ENCODE assay signal across 1 cellular context in genomic region chr7:36389371-36390198, GRCh38.
TF ChIP-seq lines count a peak whose summit lies in the region.

A gene with protein sequence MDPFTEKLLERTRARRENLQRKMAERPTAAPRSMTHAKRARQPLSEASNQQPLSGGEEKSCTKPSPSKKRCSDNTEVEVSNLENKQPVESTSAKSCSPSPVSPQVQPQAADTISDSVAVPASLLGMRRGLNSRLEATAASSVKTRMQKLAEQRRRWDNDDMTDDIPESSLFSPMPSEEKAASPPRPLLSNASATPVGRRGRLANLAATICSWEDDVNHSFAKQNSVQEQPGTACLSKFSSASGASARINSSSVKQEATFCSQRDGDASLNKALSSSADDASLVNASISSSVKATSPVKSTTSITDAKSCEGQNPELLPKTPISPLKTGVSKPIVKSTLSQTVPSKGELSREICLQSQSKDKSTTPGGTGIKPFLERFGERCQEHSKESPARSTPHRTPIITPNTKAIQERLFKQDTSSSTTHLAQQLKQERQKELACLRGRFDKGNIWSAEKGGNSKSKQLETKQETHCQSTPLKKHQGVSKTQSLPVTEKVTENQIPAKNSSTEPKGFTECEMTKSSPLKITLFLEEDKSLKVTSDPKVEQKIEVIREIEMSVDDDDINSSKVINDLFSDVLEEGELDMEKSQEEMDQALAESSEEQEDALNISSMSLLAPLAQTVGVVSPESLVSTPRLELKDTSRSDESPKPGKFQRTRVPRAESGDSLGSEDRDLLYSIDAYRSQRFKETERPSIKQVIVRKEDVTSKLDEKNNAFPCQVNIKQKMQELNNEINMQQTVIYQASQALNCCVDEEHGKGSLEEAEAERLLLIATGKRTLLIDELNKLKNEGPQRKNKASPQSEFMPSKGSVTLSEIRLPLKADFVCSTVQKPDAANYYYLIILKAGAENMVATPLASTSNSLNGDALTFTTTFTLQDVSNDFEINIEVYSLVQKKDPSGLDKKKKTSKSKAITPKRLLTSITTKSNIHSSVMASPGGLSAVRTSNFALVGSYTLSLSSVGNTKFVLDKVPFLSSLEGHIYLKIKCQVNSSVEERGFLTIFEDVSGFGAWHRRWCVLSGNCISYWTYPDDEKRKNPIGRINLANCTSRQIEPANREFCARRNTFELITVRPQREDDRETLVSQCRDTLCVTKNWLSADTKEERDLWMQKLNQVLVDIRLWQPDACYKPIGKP (plus strand): TSS chr7:36389862. CDS start chr7:36390027, 165 bp downstream.

TF ChIP-seq in HepG2, 621 proteins besides CTCF, POLR2A, EP300 and RAD21 (continued from another document and continues in another):
- TF ChIP-seq, protein P1, sequence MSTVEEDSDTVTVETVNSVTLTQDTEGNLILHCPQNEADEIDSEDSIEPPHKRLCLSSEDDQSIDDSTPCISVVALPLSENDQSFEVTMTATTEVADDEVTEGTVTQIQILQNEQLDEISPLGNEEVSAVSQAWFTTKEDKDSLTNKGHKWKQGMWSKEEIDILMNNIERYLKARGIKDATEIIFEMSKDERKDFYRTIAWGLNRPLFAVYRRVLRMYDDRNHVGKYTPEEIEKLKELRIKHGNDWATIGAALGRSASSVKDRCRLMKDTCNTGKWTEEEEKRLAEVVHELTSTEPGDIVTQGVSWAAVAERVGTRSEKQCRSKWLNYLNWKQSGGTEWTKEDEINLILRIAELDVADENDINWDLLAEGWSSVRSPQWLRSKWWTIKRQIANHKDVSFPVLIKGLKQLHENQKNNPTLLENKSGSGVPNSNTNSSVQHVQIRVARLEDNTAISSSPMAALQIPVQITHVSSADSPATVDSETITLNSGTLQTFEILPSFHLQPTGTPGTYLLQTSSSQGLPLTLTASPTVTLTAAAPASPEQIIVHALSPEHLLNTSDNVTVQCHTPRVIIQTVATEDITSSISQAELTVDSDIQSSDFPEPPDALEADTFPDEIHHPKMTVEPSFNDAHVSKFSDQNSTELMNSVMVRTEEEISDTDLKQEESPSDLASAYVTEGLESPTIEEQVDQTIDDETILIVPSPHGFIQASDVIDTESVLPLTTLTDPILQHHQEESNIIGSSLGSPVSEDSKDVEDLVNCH (CRISPR knock-in tag; IDR thresholded peaks at IDR 0.05) = no peak
- TF ChIP-seq ZNF839 (CRISPR knock-in tag; IDR thresholded peaks at IDR 0.05; ENCODE audit: borderline replicate concordance) (no peak), REL (CRISPR knock-in tag; conservative IDR thresholded peaks at IDR 0.05) (no peak), SMYD3 (CRISPR knock-in tag; IDR thresholded peaks at IDR 0.05) (peak; percentile 25; the same call in 1 of the 2 replicates), FOXM1 (CRISPR knock-in tag; IDR thresholded peaks at IDR 0.05) (0 out of 2 replicates have a peak, but pooled peaks have one; percentile 85), ZNF879 (CRISPR knock-in tag; IDR thresholded peaks at IDR 0.05) (no peak), BHLHE40 (IDR thresholded peaks at IDR 0.05; ENCODE audit: low read length) (no peak; the same call in 1 of the 2 replicates), IRX3 (CRISPR knock-in tag; IDR thresholded peaks at IDR 0.05; ENCODE audit: borderline replicate concordance, low read depth) (no peak), ZNF274 (CRISPR knock-in tag; IDR thresholded peaks at IDR 0.05) (no peak; the same call in 1 of the 2 replicates), ZNF841 (CRISPR knock-in tag; IDR thresholded peaks at IDR 0.05; ENCODE audit: borderline replicate concordance) (no peak), RBM39 (IDR thresholded peaks at IDR 0.05; ENCODE audit: low read depth, low read length, poor library complexity, severe bottlenecking) (no peak), MAFG (CRISPR knock-in tag; IDR thresholded peaks at IDR 0.05) (no peak), TGIF2 (CRISPR knock-in tag; IDR thresholded peaks at IDR 0.05) (peak; percentile 89), ZNF335 (CRISPR knock-in tag; IDR thresholded peaks at IDR 0.05) (no peak), ASH2L (IDR thresholded peaks at IDR 0.05; ENCODE audit: insufficient read length, low read depth, low read length) (peak; percentile 80), ZNF484 (CRISPR knock-in tag; IDR thresholded peaks at IDR 0.05; ENCODE audit: borderline replicate concordance, low read depth) (no peak), ZNF329 (CRISPR knock-in tag; IDR thresholded peaks at IDR 0.05; ENCODE audit: low read depth) (no peak; the same call in 1 of the 2 replicates), RARA (CRISPR knock-in tag; IDR thresholded peaks at IDR 0.05) (0 out of 2 replicates have a peak, but pooled peaks have one; percentile 4), ZSCAN25 (CRISPR knock-in tag; IDR thresholded peaks at IDR 0.05) (no peak), KDM2A (CRISPR knock-in tag; IDR thresholded peaks at IDR 0.05; ENCODE audit: borderline replicate concordance, low read depth) (peak; percentile 47; the same call in 1 of the 2 replicates), SIX1 (CRISPR knock-in tag; IDR thresholded peaks at IDR 0.05; ENCODE audit: borderline replicate concordance) (no peak), ARNTL (CRISPR knock-in tag; IDR thresholded peaks at IDR 0.05) (peak; percentile 71), ATF1 (CRISPR knock-in tag; IDR thresholded peaks at IDR 0.05) (no peak), DR1 (CRISPR knock-in tag; IDR thresholded peaks at IDR 0.05) (peak; percentile 21; the same call in 1 of the 2 replicates), HINFP (CRISPR knock-in tag; IDR thresholded peaks at IDR 0.05; ENCODE audit: low read depth) (peak; percentile 25; the same call in 1 of the 2 replicates), KDM1A (CRISPR knock-in tag; IDR thresholded peaks at IDR 0.05) (peak; percentile 59; the same call in 1 of the 2 replicates), ZIK1 (CRISPR knock-in tag; IDR thresholded peaks at IDR 0.05; ENCODE audit: borderline replicate concordance, low read depth) (no peak), JARID2 (CRISPR knock-in tag; IDR thresholded peaks at IDR 0.05; ENCODE audit: insufficient replicate concordance) (no peak)
- TF ChIP-seq, protein P2, sequence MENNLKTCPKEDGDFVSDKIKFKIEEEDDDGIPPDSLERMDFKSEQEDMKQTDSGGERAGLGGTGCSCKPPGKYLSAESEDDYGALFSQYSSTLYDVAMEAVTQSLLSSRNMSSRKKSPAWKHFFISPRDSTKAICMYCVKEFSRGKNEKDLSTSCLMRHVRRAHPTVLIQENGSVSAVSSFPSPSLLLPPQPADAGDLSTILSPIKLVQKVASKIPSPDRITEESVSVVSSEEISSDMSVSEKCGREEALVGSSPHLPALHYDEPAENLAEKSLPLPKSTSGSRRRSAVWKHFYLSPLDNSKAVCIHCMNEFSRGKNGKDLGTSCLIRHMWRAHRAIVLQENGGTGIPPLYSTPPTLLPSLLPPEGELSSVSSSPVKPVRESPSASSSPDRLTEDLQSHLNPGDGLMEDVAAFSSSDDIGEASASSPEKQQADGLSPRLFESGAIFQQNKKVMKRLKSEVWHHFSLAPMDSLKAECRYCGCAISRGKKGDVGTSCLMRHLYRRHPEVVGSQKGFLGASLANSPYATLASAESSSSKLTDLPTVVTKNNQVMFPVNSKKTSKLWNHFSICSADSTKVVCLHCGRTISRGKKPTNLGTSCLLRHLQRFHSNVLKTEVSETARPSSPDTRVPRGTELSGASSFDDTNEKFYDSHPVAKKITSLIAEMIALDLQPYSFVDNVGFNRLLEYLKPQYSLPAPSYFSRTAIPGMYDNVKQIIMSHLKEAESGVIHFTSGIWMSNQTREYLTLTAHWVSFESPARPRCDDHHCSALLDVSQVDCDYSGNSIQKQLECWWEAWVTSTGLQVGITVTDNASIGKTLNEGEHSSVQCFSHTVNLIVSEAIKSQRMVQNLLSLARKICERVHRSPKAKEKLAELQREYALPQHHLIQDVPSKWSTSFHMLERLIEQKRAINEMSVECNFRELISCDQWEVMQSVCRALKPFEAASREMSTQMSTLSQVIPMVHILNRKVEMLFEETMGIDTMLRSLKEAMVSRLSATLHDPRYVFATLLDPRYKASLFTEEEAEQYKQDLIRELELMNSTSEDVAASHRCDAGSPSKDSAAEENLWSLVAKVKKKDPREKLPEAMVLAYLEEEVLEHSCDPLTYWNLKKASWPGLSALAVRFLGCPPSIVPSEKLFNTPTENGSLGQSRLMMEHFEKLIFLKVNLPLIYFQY (CRISPR knock-in tag; IDR thresholded peaks at IDR 0.05; ENCODE audit: borderline replicate concordance) = no peak
- TF ChIP-seq, protein P3, sequence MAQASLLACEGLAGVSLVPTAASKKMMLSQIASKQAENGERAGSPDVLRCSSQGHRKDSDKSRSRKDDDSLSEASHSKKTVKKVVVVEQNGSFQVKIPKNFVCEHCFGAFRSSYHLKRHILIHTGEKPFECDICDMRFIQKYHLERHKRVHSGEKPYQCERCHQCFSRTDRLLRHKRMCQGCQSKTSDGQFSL (CRISPR knock-in tag; IDR thresholded peaks at IDR 0.05) = no peak
- TF ChIP-seq, protein P4, sequence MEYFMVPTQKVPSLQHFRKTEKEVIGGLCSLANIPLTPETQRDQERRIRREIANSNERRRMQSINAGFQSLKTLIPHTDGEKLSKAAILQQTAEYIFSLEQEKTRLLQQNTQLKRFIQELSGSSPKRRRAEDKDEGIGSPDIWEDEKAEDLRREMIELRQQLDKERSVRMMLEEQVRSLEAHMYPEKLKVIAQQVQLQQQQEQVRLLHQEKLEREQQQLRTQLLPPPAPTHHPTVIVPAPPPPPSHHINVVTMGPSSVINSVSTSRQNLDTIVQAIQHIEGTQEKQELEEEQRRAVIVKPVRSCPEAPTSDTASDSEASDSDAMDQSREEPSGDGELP (IDR thresholded peaks at IDR 0.05; ENCODE audit: borderline replicate concordance, low read depth) = peak; percentile 77; the same call in 1 of the 2 replicates
- TF ChIP-seq, protein P5, sequence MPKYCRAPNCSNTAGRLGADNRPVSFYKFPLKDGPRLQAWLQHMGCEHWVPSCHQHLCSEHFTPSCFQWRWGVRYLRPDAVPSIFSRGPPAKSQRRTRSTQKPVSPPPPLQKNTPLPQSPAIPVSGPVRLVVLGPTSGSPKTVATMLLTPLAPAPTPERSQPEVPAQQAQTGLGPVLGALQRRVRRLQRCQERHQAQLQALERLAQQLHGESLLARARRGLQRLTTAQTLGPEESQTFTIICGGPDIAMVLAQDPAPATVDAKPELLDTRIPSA (CRISPR knock-in tag; IDR thresholded peaks at IDR 0.05; ENCODE audit: borderline replicate concordance) = no peak
- TF ChIP-seq, protein P6, sequence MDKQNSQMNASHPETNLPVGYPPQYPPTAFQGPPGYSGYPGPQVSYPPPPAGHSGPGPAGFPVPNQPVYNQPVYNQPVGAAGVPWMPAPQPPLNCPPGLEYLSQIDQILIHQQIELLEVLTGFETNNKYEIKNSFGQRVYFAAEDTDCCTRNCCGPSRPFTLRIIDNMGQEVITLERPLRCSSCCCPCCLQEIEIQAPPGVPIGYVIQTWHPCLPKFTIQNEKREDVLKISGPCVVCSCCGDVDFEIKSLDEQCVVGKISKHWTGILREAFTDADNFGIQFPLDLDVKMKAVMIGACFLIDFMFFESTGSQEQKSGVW (CRISPR knock-in tag; IDR thresholded peaks at IDR 0.05; ENCODE audit: borderline replicate concordance) = no peak
- TF ChIP-seq, protein P7, sequence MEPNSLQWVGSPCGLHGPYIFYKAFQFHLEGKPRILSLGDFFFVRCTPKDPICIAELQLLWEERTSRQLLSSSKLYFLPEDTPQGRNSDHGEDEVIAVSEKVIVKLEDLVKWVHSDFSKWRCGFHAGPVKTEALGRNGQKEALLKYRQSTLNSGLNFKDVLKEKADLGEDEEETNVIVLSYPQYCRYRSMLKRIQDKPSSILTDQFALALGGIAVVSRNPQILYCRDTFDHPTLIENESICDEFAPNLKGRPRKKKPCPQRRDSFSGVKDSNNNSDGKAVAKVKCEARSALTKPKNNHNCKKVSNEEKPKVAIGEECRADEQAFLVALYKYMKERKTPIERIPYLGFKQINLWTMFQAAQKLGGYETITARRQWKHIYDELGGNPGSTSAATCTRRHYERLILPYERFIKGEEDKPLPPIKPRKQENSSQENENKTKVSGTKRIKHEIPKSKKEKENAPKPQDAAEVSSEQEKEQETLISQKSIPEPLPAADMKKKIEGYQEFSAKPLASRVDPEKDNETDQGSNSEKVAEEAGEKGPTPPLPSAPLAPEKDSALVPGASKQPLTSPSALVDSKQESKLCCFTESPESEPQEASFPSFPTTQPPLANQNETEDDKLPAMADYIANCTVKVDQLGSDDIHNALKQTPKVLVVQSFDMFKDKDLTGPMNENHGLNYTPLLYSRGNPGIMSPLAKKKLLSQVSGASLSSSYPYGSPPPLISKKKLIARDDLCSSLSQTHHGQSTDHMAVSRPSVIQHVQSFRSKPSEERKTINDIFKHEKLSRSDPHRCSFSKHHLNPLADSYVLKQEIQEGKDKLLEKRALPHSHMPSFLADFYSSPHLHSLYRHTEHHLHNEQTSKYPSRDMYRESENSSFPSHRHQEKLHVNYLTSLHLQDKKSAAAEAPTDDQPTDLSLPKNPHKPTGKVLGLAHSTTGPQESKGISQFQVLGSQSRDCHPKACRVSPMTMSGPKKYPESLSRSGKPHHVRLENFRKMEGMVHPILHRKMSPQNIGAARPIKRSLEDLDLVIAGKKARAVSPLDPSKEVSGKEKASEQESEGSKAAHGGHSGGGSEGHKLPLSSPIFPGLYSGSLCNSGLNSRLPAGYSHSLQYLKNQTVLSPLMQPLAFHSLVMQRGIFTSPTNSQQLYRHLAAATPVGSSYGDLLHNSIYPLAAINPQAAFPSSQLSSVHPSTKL (CRISPR knock-in tag; IDR thresholded peaks at IDR 0.05) = no peak
- TF ChIP-seq, protein P8, sequence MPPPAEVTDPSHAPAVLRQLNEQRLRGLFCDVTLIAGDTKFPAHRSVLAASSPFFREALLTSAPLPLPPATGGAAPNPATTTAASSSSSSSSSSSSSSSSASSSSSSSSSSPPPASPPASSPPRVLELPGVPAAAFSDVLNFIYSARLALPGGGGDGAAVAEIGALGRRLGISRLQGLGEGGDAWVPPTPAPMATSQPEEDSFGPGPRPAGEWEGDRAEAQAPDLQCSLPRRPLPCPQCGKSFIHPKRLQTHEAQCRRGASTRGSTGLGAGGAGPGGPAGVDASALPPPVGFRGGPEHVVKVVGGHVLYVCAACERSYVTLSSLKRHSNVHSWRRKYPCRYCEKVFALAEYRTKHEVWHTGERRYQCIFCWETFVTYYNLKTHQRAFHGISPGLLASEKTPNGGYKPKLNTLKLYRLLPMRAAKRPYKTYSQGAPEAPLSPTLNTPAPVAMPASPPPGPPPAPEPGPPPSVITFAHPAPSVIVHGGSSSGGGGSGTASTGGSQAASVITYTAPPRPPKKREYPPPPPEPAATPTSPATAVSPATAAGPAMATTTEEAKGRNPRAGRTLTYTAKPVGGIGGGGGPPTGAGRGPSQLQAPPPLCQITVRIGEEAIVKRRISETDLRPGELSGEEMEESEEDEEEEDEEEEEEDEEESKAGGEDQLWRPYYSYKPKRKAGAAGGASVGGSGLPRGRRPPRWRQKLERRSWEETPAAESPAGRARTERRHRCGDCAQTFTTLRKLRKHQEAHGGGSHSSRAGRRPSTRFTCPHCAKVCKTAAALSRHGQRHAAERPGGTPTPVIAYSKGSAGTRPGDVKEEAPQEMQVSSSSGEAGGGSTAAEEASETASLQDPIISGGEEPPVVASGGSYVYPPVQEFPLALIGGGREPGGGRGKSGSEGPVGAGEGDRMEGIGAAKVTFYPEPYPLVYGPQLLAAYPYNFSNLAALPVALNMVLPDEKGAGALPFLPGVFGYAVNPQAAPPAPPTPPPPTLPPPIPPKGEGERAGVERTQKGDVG (CRISPR knock-in tag; IDR thresholded peaks at IDR 0.05; ENCODE audit: borderline replicate concordance) = 0 out of 2 replicates have a peak, but pooled peaks have one; percentile 69
